ENCODE assay signal across 9 cellular contexts in genomic region chr15:74780523-74780982, GRCh38. TPM values are rescaled to one million over a fixed set of nuclear protein-coding genes. Genes with fewer than 3 reads are reported as not detected.
DNase-seq lines count a peak whose midpoint lies in the region; ATAC-seq and TF ChIP-seq lines count a peak whose summit lies in the region.
"Had no signal": no experiment of that assay in that cellular context is flagged by ENCODE, and none has a peak within 500 bp of the region (broad histone marks: within the 10 kb centered on the region; RNA-seq: fewer than 3 reads in every experiment).

No MANE protein-coding gene starts in this region.

- H3K4me1 Mint-ChIP-seq in activated T-cell treated with anti-CD3 and anti-CD28 coated beads, Interleukin-2, amount 50 U/mL, for 72 hours (ENCODE audit: low read depth): peaks cover 84% of the 10 kb centered on the region

- H2BK5ac ChIP-seq in mesenchymal stem cell (ENCODE audit: low read depth, low read length, poor library complexity, severe bottlenecking): no peak overlapping the region

- peak overlapping the region; percentile 75 for H4K8ac ChIP-seq in mesenchymal stem cell (ENCODE audit: low read length)

- H4K91ac ChIP-seq in mesenchymal stem cell (ENCODE audit: low read length): peak overlapping the region; percentile 63

- H2BK15ac ChIP-seq in mesenchymal stem cell (ENCODE audit: low read depth, poor library complexity, severe bottlenecking): peak overlapping the region; percentile 44

- no peak for TF ChIP-seq CTCF in upper lobe of left lung (IDR thresholded peaks at IDR 0.05)

- H3K27ac Mint-ChIP-seq in activated T-cell treated with anti-CD3 and anti-CD28 coated beads, Interleukin-2, amount 50 U/mL, for 72 hours: peak overlapping the region; percentile 98

- H3K9ac ChIP-seq in mesenchymal stem cell (ENCODE audit: low read length): peak overlapping the region; percentile 69

- no peak overlapping the region for H2BK120ac ChIP-seq in mesenchymal stem cell (ENCODE audit: low read depth, low read length)

- intact Hi-C loops in right cardiac atrium (cut with DNase I): loop anchor here in 2 of 4 donors (5.0 to 10.0 kb wide), 2 partner anchors 52 to 54 kb away; no protein-coding TSS in a partner anchor
- intact Hi-C loops in left cardiac atrium (cut with DNase I): loop anchor here (5.0 to 10.0 kb wide), 3 partner anchors 54 to 157 kb away; partner anchors contain the start of genes COX5A (in 1 of the 2) and FAM219B (in 1 of the 2)

- DNase-seq in right cardiac atrium: peak in 2 of 3 donors; percentile 25 to 38
- no peak for DNase-seq in left cardiac atrium
- no peak for DNase-seq in activated T-cell treated with anti-CD3 and anti-CD28 coated beads, Interleukin-2, amount 50 U/mL, for 72 hours
- no peak for DNase-seq in mesenchymal stem cell
- DNase-seq in upper lobe of left lung: no peak
- DNase-seq in HuH-7 (ENCODE audit: low spot score): no peak
- no peak for DNase-seq in 8988T

- H3K4ac ChIP-seq in mesenchymal stem cell (ENCODE audit: low read depth in 1 of 2, low read length in 2 of 2): peak overlapping the region in 1 of 2 experiments; percentile 54

- H3K79me1 ChIP-seq in mesenchymal stem cell (replicated peaks; ENCODE audit: low read length, poor library complexity, severe bottlenecking): peaks cover 10% of the 10 kb centered on the region

- no peak overlapping the region for H3K23ac ChIP-seq in mesenchymal stem cell (ENCODE audit: low read length in 2 of 2)

- no peak for TF ChIP-seq POLR2A in upper lobe of left lung (IDR thresholded peaks at IDR 0.05)

- H3K36me3 ChIP-seq in mesenchymal stem cell (ENCODE audit: control insufficient read depth in 1 of 2, insufficient read depth in 2 of 2, low read depth in 1 of 2, low read length in 2 of 2) (peaks cover 0 to 6% of the 10 kb centered on the region in 2 experiments), upper lobe of left lung (no peaks in the 10 kb centered on the region)
- H3K36me3 ChIP-seq: cardiac muscle cell had no signal

- H3K4me2 ChIP-seq in mesenchymal stem cell (ENCODE audit: low read length, poor library complexity, severe bottlenecking): no peak overlapping the region

- H3K14ac ChIP-seq in mesenchymal stem cell (ENCODE audit: low read length in 2 of 2): peak overlapping the region in 1 of 2 experiments; percentile 1

- H3K9me3 Mint-ChIP-seq in activated T-cell treated with anti-CD3 and anti-CD28 coated beads, Interleukin-2, amount 50 U/mL, for 72 hours: no peaks in the 10 kb centered on the region

- no peak for TF ChIP-seq EP300 in upper lobe of left lung (IDR thresholded peaks at IDR 0.05)

- H3K4me3 ChIP-seq in right cardiac atrium (ENCODE audit: low read length): no peak overlapping the region
- no peak overlapping the region for H3K4me3 ChIP-seq in mesenchymal stem cell (ENCODE audit: insufficient read depth in 1 of 2, low read depth in 1 of 2, low read length in 2 of 2)
- peak overlapping the region in 1 of 4 donors; percentile 89 for H3K4me3 ChIP-seq in upper lobe of left lung

- peak overlapping the region; percentile 91 to 98 for H3K4me3 Mint-ChIP-seq in activated T-cell treated with anti-CD3 and anti-CD28 coated beads, Interleukin-2, amount 50 U/mL, for 72 hours

- H3K18ac ChIP-seq in mesenchymal stem cell (ENCODE audit: low read depth in 1 of 2, low read length in 2 of 2): peak overlapping the region; percentile 13 to 58

- H3K27ac ChIP-seq in right cardiac atrium (ENCODE audit: low read length): no peak overlapping the region
- no peak overlapping the region for H3K27ac ChIP-seq in mesenchymal stem cell (ENCODE audit: low read length, poor library complexity, severe bottlenecking)
- H3K27ac ChIP-seq in upper lobe of left lung: peak overlapping the region; percentile 53 to 98 (median 70)

- H3K4me1 ChIP-seq in right cardiac atrium (ENCODE audit: control insufficient read depth, insufficient read depth, low read length) (peaks cover 19% of the 10 kb centered on the region), mesenchymal stem cell (ENCODE audit: control insufficient read depth, insufficient read depth, low read depth, low read length) (peaks cover 52% of the 10 kb centered on the region), upper lobe of left lung (peaks cover 65 to 79% (median 75%) of the 10 kb centered on the region in 4 donors)

- peak overlapping the region; percentile 23 to 67 for H2BK12ac ChIP-seq in mesenchymal stem cell (ENCODE audit: low read length in 2 of 2)

- no peaks in the 10 kb centered on the region for H3K27me3 Mint-ChIP-seq in activated T-cell treated with anti-CD3 and anti-CD28 coated beads, Interleukin-2, amount 50 U/mL, for 72 hours (ENCODE audit: low read depth)

- no peak overlapping the region for H2AFZ ChIP-seq in mesenchymal stem cell (ENCODE audit: low read depth, low read length)

- H2AK5ac ChIP-seq in mesenchymal stem cell (ENCODE audit: low read length, severe bottlenecking): no peak overlapping the region

- H3K9me3 ChIP-seq in right cardiac atrium (ENCODE audit: control insufficient read depth, low read length) (no peaks in the 10 kb centered on the region), mesenchymal stem cell (ENCODE audit: control insufficient read depth, low read length) (no peaks in the 10 kb centered on the region), upper lobe of left lung (no peaks in the 10 kb centered on the region)

- H3K27me3 ChIP-seq in right cardiac atrium (ENCODE audit: control insufficient read depth, insufficient read depth) (no peaks in the 10 kb centered on the region), mesenchymal stem cell (ENCODE audit: control insufficient read depth in 1 of 2, insufficient read depth in 1 of 2, low read length in 2 of 2) (no peaks in the 10 kb centered on the region), upper lobe of left lung (no peaks in the 10 kb centered on the region)
- H3K27me3 ChIP-seq: cardiac muscle cell had no signal

- WGBS in right cardiac atrium: 80% methylated on average over 9 of the region's 9 CpGs
- 76% methylated on average over 9 of the region's 9 CpGs for whole genome bisulfite sequencing in mesenchymal stem cell
- 47 to 59% methylated on average over 9 of the region's 9 CpGs for WGBS in upper lobe of left lung, 2 donors

- peaks cover 3 to 13% of the 10 kb centered on the region in 2 donors for H3K36me3 Mint-ChIP-seq in activated T-cell treated with anti-CD3 and anti-CD28 coated beads, Interleukin-2, amount 50 U/mL, for 72 hours (ENCODE audit: insufficient read depth in 2 of 2)

- ATAC-seq in right cardiac atrium: no peak
- no peak for ATAC-seq in left cardiac atrium
- no peak for ATAC-seq in activated T-cell treated with anti-CD3 and anti-CD28 coated beads, Interleukin-2, amount 50 U/mL, for 72 hours (replicated peaks in 1 of 2)
- no peak for ATAC-seq in upper lobe of left lung (ENCODE audit: low FRiP score in 2 of 2)
- no peak for ATAC-seq in HG02588 (IDR thresholded peaks at IDR 0.05; ENCODE audit: unreplicated experiment)

RNA-seq across cellular contexts. Expression of gene CSK, which starts 1.3 kb away (rescaled TPM):
- total RNA-seq in right cardiac atrium: 10 to 100 TPM; 52.9 to 68.3 (median 60.9) TPM
- 44.3 TPM for polyA plus RNA-seq in right cardiac atrium
- total RNA-seq in left cardiac atrium: 10 to 100 TPM; 49.7 to 59.2 TPM
- 100 to 1,000 TPM; 200 to 267 TPM for total RNA-seq in activated T-cell treated with anti-CD3 and anti-CD28 coated beads, Interleukin-2, amount 50 U/mL, for 72 hours
- 35.8 TPM for polyA plus RNA-seq in mesenchymal stem cell (2013, experiment 1 of 2)
- 38.5 TPM for polyA plus RNA-seq in mesenchymal stem cell (2013, experiment 2 of 2)
- 100 to 1,000 TPM in 1 of 6 donors, 10 to 100 TPM in 5; 32.7 to 104 (median 64.8) TPM for total RNA-seq in upper lobe of left lung

RNA-seq across cellular contexts. Expression of gene CYP1A2, which starts 31.9 kb away (rescaled TPM):
- total RNA-seq in right cardiac atrium: not detected
- 0.07 TPM for polyA plus RNA-seq in right cardiac atrium
- under 1 TPM in 1 of 2 donors, not detected in 1; 0.12 TPM for total RNA-seq in left cardiac atrium
- not detected for total RNA-seq in activated T-cell treated with anti-CD3 and anti-CD28 coated beads, Interleukin-2, amount 50 U/mL, for 72 hours
- not detected for polyA plus RNA-seq in mesenchymal stem cell (2013, experiment 1 of 2)
- polyA plus RNA-seq in mesenchymal stem cell (2013, experiment 2 of 2): not detected
- under 1 TPM in 2 of 6 donors, not detected in 4; 0.15 to 0.80 TPM for total RNA-seq in upper lobe of left lung
- total RNA-seq: cardiac muscle cell had no signal
- polyA plus RNA-seq: cardiac muscle cell had no signal

RNA-seq across cellular contexts. Expression of gene LMAN1L, which starts 32.1 kb away (rescaled TPM):
- total RNA-seq in right cardiac atrium: 100 to 1,000 TPM in 3 of 4 donors, 10 to 100 TPM in 1; 66.2 to 216 (median 131) TPM
- 84.7 TPM for polyA plus RNA-seq in right cardiac atrium
- total RNA-seq in left cardiac atrium: 100 to 1,000 TPM in 1 of 2 donors, 10 to 100 TPM in 1; 72.9 to 110 TPM
- under 1 TPM; 0.53 to 0.72 TPM for total RNA-seq in activated T-cell treated with anti-CD3 and anti-CD28 coated beads, Interleukin-2, amount 50 U/mL, for 72 hours
- not detected for polyA plus RNA-seq in mesenchymal stem cell (2013, experiment 1 of 2)
- polyA plus RNA-seq in mesenchymal stem cell (2013, experiment 2 of 2): not detected
- total RNA-seq in upper lobe of left lung: 1 to 10 TPM in 1 of 6 donors, not detected in 5; 1.0 TPM
- total RNA-seq: cardiac muscle cell had no signal
- polyA plus RNA-seq: cardiac muscle cell had no signal

RNA-seq across cellular contexts. Expression of gene CPLX3, which starts 45.9 kb away (rescaled TPM):
- total RNA-seq in right cardiac atrium: 10 to 100 TPM; 13.0 to 31.0 (median 20.9) TPM
- polyA plus RNA-seq in right cardiac atrium: 13.3 TPM
- total RNA-seq in left cardiac atrium: 10 to 100 TPM; 11.0 to 24.5 TPM
- under 1 TPM; 0.14 to 0.17 TPM for total RNA-seq in activated T-cell treated with anti-CD3 and anti-CD28 coated beads, Interleukin-2, amount 50 U/mL, for 72 hours
- not detected for polyA plus RNA-seq in mesenchymal stem cell (2013, experiment 1 of 2)
- polyA plus RNA-seq in mesenchymal stem cell (2013, experiment 2 of 2): not detected
- total RNA-seq in upper lobe of left lung: not detected
- total RNA-seq: cardiac muscle cell had no signal
- polyA plus RNA-seq: cardiac muscle cell had no signal

RNA-seq across cellular contexts. Expression of gene CYP1A1, which starts 55.2 kb away (rescaled TPM):
- total RNA-seq in right cardiac atrium (1 to 10 TPM in 1 of 4 donors, under 1 TPM in 1, not detected in 2; 0.12 to 1.1 TPM), left cardiac atrium (under 1 TPM; 0.16 to 0.32 TPM), upper lobe of left lung (1 to 10 TPM in 2 of 6 donors, under 1 TPM in 3, not detected in 1; 0.46 to 6.1 (median 0.92) TPM)
- polyA plus RNA-seq in right cardiac atrium: 0.59 TPM
- 1 to 10 TPM; 3.4 to 5.4 TPM for total RNA-seq in activated T-cell treated with anti-CD3 and anti-CD28 coated beads, Interleukin-2, amount 50 U/mL, for 72 hours
- 0.11 TPM for polyA plus RNA-seq in mesenchymal stem cell (2013, experiment 1 of 2)
- polyA plus RNA-seq in mesenchymal stem cell (2013, experiment 2 of 2): 0.15 TPM

Comparison
In these comparisons a context has a peak if more than half of its experiments do, and no peak if none do; other contexts are left out.
1. DNase-seq: peak in right cardiac atrium (2 of 3); none in left cardiac atrium (single experiment), activated T-cell treated with anti-CD3 and anti-CD28 coated beads, Interleukin-2, amount 50 U/mL, for 72 hours (0 of 2), mesenchymal stem cell (single experiment), upper lobe of left lung (0 of 2), HuH-7 (single experiment) and 8988T (single experiment).
2. H3K27ac ChIP-seq: peak in upper lobe of left lung (4 of 4); none in right cardiac atrium (single experiment) and mesenchymal stem cell (single experiment).
3. RNA of gene LMAN1L, which starts 32.1 kb away (total RNA-seq): 66.2 to 216 TPM in right cardiac atrium and 72.9 to 110 TPM in left cardiac atrium; 0.53 to 0.72 TPM in activated T-cell treated with anti-CD3 and anti-CD28 coated beads, Interleukin-2, amount 50 U/mL, for 72 hours and 1.0 TPM in upper lobe of left lung; every median in the first group is over 10 times any median in the second.